1 cellular context compared by ENCODE assay signal in the genomic region with DNA sequence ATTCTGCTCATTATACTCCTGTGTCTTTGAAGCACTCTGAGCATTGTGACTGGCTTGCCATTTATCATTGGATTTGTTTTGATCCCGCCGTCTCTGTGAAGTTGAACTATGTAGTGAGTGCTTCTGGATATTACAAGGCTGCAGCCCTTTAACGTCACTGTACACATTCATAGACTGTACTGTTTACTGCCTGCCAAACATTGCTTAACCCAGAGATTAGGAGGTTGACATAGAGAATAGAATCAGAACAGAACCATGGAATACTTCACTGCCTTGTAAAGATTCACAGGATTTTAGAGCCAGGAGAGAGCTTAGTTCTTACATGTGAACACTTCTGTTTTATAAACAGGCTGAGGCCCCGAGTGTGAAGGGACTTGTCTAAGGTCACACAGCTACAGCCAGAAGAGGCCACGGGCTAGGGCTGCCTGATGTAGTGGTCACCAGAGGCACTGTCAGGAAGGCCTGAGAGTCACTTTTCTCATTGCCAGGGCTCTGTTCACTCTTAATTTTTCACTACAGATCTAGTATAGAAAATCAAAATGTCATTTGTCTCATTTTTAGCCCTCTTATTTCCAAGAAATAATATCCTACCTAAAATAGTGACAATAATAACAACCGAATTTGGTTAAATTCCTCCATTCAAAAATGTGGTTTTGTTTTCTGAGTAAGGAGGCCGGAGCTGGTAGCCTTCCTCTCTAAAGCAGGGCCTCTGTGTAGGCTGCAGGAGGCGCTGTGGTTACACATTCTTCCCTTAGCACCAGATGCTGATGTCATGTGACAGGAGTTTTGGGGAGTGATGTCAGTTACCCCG.
A peak's percentile ranks its signal among the peaks of the same experiment; 100 is the strongest.
TF ChIP-seq lines count a peak whose summit lies in the region.

No MANE protein-coding gene starts in this region.

TF ChIP-seq in WTC11, 78 proteins besides CTCF, POLR2A, EP300 and RAD21 (continued from another document):
- TF ChIP-seq, protein P1, sequence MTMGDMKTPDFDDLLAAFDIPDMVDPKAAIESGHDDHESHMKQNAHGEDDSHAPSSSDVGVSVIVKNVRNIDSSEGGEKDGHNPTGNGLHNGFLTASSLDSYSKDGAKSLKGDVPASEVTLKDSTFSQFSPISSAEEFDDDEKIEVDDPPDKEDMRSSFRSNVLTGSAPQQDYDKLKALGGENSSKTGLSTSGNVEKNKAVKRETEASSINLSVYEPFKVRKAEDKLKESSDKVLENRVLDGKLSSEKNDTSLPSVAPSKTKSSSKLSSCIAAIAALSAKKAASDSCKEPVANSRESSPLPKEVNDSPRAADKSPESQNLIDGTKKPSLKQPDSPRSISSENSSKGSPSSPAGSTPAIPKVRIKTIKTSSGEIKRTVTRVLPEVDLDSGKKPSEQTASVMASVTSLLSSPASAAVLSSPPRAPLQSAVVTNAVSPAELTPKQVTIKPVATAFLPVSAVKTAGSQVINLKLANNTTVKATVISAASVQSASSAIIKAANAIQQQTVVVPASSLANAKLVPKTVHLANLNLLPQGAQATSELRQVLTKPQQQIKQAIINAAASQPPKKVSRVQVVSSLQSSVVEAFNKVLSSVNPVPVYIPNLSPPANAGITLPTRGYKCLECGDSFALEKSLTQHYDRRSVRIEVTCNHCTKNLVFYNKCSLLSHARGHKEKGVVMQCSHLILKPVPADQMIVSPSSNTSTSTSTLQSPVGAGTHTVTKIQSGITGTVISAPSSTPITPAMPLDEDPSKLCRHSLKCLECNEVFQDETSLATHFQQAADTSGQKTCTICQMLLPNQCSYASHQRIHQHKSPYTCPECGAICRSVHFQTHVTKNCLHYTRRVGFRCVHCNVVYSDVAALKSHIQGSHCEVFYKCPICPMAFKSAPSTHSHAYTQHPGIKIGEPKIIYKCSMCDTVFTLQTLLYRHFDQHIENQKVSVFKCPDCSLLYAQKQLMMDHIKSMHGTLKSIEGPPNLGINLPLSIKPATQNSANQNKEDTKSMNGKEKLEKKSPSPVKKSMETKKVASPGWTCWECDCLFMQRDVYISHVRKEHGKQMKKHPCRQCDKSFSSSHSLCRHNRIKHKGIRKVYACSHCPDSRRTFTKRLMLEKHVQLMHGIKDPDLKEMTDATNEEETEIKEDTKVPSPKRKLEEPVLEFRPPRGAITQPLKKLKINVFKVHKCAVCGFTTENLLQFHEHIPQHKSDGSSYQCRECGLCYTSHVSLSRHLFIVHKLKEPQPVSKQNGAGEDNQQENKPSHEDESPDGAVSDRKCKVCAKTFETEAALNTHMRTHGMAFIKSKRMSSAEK (CRISPR knock-in tag; IDR thresholded peaks at IDR 0.05; ENCODE audit: borderline replicate concordance): no peak
- TF ChIP-seq NFATC4 (CRISPR knock-in tag; IDR thresholded peaks at IDR 0.05): no peak
- TF ChIP-seq, protein P2, sequence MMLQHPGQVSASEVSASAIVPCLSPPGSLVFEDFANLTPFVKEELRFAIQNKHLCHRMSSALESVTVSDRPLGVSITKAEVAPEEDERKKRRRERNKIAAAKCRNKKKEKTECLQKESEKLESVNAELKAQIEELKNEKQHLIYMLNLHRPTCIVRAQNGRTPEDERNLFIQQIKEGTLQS (CRISPR knock-in tag; conservative IDR thresholded peaks at IDR 0.05): no peak
- no peak for TF ChIP-seq JAZF1 (CRISPR knock-in tag; IDR thresholded peaks at IDR 0.05)
- TF ChIP-seq, protein P3, sequence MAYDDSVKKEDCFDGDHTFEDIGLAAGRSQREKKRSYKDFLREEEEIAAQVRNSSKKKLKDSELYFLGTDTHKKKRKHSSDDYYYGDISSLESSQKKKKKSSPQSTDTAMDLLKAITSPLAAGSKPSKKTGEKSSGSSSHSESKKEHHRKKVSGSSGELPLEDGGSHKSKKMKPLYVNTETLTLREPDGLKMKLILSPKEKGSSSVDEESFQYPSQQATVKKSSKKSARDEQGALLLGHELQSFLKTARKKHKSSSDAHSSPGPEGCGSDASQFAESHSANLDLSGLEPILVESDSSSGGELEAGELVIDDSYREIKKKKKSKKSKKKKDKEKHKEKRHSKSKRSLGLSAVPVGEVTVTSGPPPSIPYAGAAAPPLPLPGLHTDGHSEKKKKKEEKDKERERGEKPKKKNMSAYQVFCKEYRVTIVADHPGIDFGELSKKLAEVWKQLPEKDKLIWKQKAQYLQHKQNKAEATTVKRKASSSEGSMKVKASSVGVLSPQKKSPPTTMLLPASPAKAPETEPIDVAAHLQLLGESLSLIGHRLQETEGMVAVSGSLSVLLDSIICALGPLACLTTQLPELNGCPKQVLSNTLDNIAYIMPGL (CRISPR knock-in tag; IDR thresholded peaks at IDR 0.05): no peak
- peak; percentile 78 for TF ChIP-seq GABPB1 (CRISPR knock-in tag; IDR thresholded peaks at IDR 0.05)
- no peak for TF ChIP-seq ELF4 (CRISPR knock-in tag; IDR thresholded peaks at IDR 0.05; ENCODE audit: low read depth)
- TF ChIP-seq TEAD1 (CRISPR knock-in tag; IDR thresholded peaks at IDR 0.05): no peak
- TF ChIP-seq, protein P4, sequence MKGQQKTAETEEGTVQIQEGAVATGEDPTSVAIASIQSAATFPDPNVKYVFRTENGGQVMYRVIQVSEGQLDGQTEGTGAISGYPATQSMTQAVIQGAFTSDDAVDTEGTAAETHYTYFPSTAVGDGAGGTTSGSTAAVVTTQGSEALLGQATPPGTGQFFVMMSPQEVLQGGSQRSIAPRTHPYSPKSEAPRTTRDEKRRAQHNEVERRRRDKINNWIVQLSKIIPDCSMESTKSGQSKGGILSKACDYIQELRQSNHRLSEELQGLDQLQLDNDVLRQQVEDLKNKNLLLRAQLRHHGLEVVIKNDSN (CRISPR knock-in tag; IDR thresholded peaks at IDR 0.05): peak; percentile 78; the same call in 1 of the 2 replicates
- TF ChIP-seq ZNF396 (CRISPR knock-in tag; IDR thresholded peaks at IDR 0.05; ENCODE audit: borderline replicate concordance): no peak
- TF ChIP-seq, protein P5, sequence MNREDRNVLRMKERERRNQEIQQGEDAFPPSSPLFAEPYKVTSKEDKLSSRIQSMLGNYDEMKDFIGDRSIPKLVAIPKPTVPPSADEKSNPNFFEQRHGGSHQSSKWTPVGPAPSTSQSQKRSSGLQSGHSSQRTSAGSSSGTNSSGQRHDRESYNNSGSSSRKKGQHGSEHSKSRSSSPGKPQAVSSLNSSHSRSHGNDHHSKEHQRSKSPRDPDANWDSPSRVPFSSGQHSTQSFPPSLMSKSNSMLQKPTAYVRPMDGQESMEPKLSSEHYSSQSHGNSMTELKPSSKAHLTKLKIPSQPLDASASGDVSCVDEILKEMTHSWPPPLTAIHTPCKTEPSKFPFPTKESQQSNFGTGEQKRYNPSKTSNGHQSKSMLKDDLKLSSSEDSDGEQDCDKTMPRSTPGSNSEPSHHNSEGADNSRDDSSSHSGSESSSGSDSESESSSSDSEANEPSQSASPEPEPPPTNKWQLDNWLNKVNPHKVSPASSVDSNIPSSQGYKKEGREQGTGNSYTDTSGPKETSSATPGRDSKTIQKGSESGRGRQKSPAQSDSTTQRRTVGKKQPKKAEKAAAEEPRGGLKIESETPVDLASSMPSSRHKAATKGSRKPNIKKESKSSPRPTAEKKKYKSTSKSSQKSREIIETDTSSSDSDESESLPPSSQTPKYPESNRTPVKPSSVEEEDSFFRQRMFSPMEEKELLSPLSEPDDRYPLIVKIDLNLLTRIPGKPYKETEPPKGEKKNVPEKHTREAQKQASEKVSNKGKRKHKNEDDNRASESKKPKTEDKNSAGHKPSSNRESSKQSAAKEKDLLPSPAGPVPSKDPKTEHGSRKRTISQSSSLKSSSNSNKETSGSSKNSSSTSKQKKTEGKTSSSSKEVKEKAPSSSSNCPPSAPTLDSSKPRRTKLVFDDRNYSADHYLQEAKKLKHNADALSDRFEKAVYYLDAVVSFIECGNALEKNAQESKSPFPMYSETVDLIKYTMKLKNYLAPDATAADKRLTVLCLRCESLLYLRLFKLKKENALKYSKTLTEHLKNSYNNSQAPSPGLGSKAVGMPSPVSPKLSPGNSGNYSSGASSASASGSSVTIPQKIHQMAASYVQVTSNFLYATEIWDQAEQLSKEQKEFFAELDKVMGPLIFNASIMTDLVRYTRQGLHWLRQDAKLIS (CRISPR knock-in tag; IDR thresholded peaks at IDR 0.05; ENCODE audit: borderline replicate concordance): no peak
- TF ChIP-seq MYBL2 (CRISPR knock-in tag; IDR thresholded peaks at IDR 0.05): no peak
- TF ChIP-seq, protein P6, sequence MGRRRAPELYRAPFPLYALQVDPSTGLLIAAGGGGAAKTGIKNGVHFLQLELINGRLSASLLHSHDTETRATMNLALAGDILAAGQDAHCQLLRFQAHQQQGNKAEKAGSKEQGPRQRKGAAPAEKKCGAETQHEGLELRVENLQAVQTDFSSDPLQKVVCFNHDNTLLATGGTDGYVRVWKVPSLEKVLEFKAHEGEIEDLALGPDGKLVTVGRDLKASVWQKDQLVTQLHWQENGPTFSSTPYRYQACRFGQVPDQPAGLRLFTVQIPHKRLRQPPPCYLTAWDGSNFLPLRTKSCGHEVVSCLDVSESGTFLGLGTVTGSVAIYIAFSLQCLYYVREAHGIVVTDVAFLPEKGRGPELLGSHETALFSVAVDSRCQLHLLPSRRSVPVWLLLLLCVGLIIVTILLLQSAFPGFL (CRISPR knock-in tag; IDR thresholded peaks at IDR 0.05; ENCODE audit: borderline replicate concordance): no peak
- TF ChIP-seq, protein P7, sequence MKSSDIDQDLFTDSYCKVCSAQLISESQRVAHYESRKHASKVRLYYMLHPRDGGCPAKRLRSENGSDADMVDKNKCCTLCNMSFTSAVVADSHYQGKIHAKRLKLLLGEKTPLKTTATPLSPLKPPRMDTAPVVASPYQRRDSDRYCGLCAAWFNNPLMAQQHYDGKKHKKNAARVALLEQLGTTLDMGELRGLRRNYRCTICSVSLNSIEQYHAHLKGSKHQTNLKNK (CRISPR knock-in tag; IDR thresholded peaks at IDR 0.05): no peak
- TF ChIP-seq, protein P8, sequence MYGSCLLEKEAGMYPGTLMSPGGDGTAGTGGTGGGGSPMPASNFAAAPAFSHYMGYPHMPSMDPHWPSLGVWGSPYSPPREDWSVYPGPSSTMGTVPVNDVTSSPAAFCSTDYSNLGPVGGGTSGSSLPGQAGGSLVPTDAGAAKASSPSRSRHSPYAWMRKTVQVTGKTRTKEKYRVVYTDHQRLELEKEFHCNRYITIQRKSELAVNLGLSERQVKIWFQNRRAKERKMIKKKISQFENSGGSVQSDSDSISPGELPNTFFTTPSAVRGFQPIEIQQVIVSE (CRISPR knock-in tag; IDR thresholded peaks at IDR 0.05; ENCODE audit: borderline replicate concordance): no peak
- TF ChIP-seq, protein P9, sequence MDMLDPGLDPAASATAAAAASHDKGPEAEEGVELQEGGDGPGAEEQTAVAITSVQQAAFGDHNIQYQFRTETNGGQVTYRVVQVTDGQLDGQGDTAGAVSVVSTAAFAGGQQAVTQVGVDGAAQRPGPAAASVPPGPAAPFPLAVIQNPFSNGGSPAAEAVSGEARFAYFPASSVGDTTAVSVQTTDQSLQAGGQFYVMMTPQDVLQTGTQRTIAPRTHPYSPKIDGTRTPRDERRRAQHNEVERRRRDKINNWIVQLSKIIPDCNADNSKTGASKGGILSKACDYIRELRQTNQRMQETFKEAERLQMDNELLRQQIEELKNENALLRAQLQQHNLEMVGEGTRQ (CRISPR knock-in tag; IDR thresholded peaks at IDR 0.05): peak; percentile 83
- TF ChIP-seq JUN (CRISPR knock-in tag; IDR thresholded peaks at IDR 0.05): no peak
- TF ChIP-seq, protein P10, sequence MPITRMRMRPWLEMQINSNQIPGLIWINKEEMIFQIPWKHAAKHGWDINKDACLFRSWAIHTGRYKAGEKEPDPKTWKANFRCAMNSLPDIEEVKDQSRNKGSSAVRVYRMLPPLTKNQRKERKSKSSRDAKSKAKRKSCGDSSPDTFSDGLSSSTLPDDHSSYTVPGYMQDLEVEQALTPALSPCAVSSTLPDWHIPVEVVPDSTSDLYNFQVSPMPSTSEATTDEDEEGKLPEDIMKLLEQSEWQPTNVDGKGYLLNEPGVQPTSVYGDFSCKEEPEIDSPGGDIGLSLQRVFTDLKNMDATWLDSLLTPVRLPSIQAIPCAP (CRISPR knock-in tag; IDR thresholded peaks at IDR 0.05): no peak
- no peak for TF ChIP-seq SP1 (CRISPR knock-in tag; conservative IDR thresholded peaks at IDR 0.05)
